In the genomic region with DNA sequence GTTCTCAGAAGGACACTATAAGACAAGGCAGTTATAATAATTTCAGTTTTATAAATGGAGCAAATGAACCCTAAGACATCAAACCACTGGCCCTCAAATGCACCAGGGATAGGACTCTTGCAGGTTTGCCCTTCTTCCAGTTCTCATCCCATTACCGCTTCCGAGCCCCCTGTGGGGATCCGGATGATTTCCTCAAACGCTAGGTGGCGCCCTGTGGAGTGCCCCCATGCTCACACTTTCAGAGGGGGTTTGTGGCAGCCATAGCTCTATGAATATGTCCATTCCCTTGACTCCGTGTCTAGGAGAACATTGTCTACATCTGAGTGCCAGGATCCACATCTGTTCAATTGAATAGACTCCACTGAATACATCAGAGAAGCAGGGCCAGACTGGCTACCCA, we compare ENCODE assay signal across 1 cellular context.
TF ChIP-seq lines count a peak whose summit lies in the region.

No MANE protein-coding gene starts in this region.

TF ChIP-seq in K562, 482 proteins besides CTCF, POLR2A, EP300 and RAD21 (continued from another document):
- no peak for TF ChIP-seq E2F5 (CRISPR knock-in tag; IDR thresholded peaks at IDR 0.05)
- TF ChIP-seq CCNT2 (IDR thresholded peaks at IDR 0.05; ENCODE audit: borderline replicate concordance, extremely low read depth, insufficient read length, low read depth, low read length) = no peak
- TF ChIP-seq DPF2 (IDR thresholded peaks at IDR 0.05) = no peak
- TF ChIP-seq MTA1 (IDR thresholded peaks at IDR 0.05; ENCODE audit: borderline replicate concordance) = no peak
- TF ChIP-seq IRF2 (CRISPR knock-in tag; IDR thresholded peaks at IDR 0.05) = no peak
- TF ChIP-seq ZNF699 (CRISPR knock-in tag; IDR thresholded peaks at IDR 0.05; ENCODE audit: insufficient replicate concordance) = no peak
- no peak for TF ChIP-seq LEF1 (IDR thresholded peaks at IDR 0.05)
- TF ChIP-seq ADNP (tag; IDR thresholded peaks at IDR 0.05) = no peak
TF ChIP-seq in K562: peak in this region for 0.
